In genomic region chr10:128646956-128647355, GRCh38 we compare ENCODE assay signal across 20 cellular contexts.
"Had no signal": no experiment of that assay in that cellular context is flagged by ENCODE, and none has a peak within 500 bp of the region (broad histone marks: within the 10 kb centered on the region; RNA-seq: fewer than 3 reads in every experiment).

No MANE protein-coding gene starts in this region.

- DNase-seq: colonic mucosa; cortex of kidney; effector CD8-positive, alpha-beta T cell; effector memory CD8-positive, alpha-beta T cell; endodermal cell; foreskin keratinocyte; heart left ventricle; hippocampal formation; left cardiac atrium; left lung; left ventricle myocardium superior; lower lobe of right lung; mesenchymal stem cell; mucosa of descending colon; naive B cell; naive thymus-derived CD8-positive, alpha-beta T cell had no signal

- H3K27ac ChIP-seq: colonic mucosa, esophagus muscularis mucosa, foreskin keratinocyte, gastroesophageal sphincter, heart left ventricle, left lung, lower lobe of right lung had no signal

- H3K4me1 Mint-ChIP-seq: endodermal cell; mesothelial cell of epicardium; naive B cell; naive thymus-derived CD8-positive, alpha-beta T cell had no signal

- H3K36me3 ChIP-seq: colonic mucosa, esophagus muscularis mucosa, gastroesophageal sphincter, heart left ventricle, left lung, lower lobe of right lung had no signal

- H3K4me3 Mint-ChIP-seq: dendritic cell treated with granulocyte-macrophage colony-stimulating factor and Interleukin-4, amounts not matched to agents 40 ng/mL and 50 ng/mL, for 4 days; effector memory CD8-positive, alpha-beta T cell; endodermal cell; mesothelial cell of epicardium; naive B cell; naive thymus-derived CD8-positive, alpha-beta T cell had no signal

- H3K36me3 Mint-ChIP-seq: mesothelial cell of epicardium; naive B cell; naive thymus-derived CD8-positive, alpha-beta T cell had no signal

- H3K27me3 ChIP-seq: colonic mucosa, esophagus muscularis mucosa, foreskin keratinocyte, gastroesophageal sphincter, left lung had no signal

- ATAC-seq: effector memory CD8-positive, alpha-beta T cell; foreskin keratinocyte; gastroesophageal sphincter; heart left ventricle; left cardiac atrium; left lung; left ventricle myocardium superior; lower lobe of right lung; mucosa of descending colon; naive thymus-derived CD8-positive, alpha-beta T cell had no signal

- H3K4me3 ChIP-seq: colonic mucosa, esophagus muscularis mucosa, gastroesophageal sphincter, heart left ventricle, left lung, lower lobe of right lung, mucosa of descending colon had no signal

- H3K27ac Mint-ChIP-seq: dendritic cell treated with granulocyte-macrophage colony-stimulating factor and Interleukin-4, amounts not matched to agents 40 ng/mL and 50 ng/mL, for 4 days; effector memory CD8-positive, alpha-beta T cell; endodermal cell; mesothelial cell of epicardium; naive B cell; naive thymus-derived CD8-positive, alpha-beta T cell had no signal

- H3K9me3 Mint-ChIP-seq: dendritic cell treated with granulocyte-macrophage colony-stimulating factor and Interleukin-4, amounts not matched to agents 40 ng/mL and 50 ng/mL, for 4 days; effector memory CD8-positive, alpha-beta T cell; endodermal cell; mesothelial cell of epicardium had no signal

- H3K9me3 ChIP-seq: colonic mucosa, esophagus muscularis mucosa, gastroesophageal sphincter, heart left ventricle, left lung, lower lobe of right lung, mucosa of descending colon had no signal

- H3K4me1 ChIP-seq: colonic mucosa, esophagus muscularis mucosa, foreskin keratinocyte, gastroesophageal sphincter, heart left ventricle, left lung, lower lobe of right lung had no signal

- H3K27me3 Mint-ChIP-seq: dendritic cell treated with granulocyte-macrophage colony-stimulating factor and Interleukin-4, amounts not matched to agents 40 ng/mL and 50 ng/mL, for 4 days had no signal
